ENCODE assay signal across 19 cellular contexts in the genomic region with DNA sequence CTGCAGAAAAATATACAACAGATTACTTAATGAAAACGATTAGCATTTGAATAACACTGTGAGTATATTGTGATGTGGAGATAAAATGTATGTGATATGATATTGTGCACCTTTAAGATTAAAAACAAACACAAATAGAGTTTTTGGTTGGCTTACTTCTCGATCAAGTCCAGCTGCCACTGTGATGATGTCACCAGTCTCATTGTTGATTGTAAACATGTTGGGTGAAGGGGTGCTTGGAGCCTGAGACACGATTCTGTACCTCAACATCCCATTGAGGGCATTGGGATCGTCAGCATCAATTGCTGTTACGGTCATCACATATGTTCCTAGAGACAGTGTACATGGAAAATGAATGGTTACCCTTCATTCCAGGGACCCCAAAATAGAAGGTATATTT.
"Had no signal": no experiment of that assay in that cellular context is flagged by ENCODE, and none has a peak within 500 bp of the region (broad histone marks: within the 10 kb centered on the region; RNA-seq: fewer than 3 reads in every experiment).

No MANE protein-coding gene starts in this region.

- ATAC-seq: activated CD8-positive, alpha-beta T cell treated with anti-CD3 and anti-CD28 coated beads, Interleukin-2, amount 10 ng/mL, durations not matched to agents 7 days and 5 days; stimulated activated effector memory CD8-positive, alpha-beta T cell treated with anti-CD3 and anti-CD28 coated beads, Interleukin-12 subunit alpha, Interleukin-12 subunit beta, amount 100 ng/mL, for 72 hours had no signal

- H3K27me3 ChIP-seq: hepatocyte, tibial nerve, uterus had no signal

- H3K4me3 Mint-ChIP-seq: activated CD4-positive, alpha-beta T cell treated with anti-CD3 and anti-CD28 coated beads, Interleukin-2, amount 10 ng/mL, durations not matched to agents 24 days and 14 days; activated CD8-positive, alpha-beta T cell treated with anti-CD3 and anti-CD28 coated beads, Interleukin-2, amount 10 ng/mL, durations not matched to agents 7 days and 5 days; activated naive CD8-positive, alpha-beta T cell; brain; central memory CD8-positive, alpha-beta T cell; dendritic cell treated with granulocyte-macrophage colony-stimulating factor and Interleukin-4, amounts not matched to agents 40 ng/mL and 50 ng/mL, for 4 days; nephron progenitor cell; stimulated activated effector memory CD8-positive, alpha-beta T cell treated with anti-CD3 and anti-CD28 coated beads, Interleukin-12 subunit alpha, Interleukin-12 subunit beta, amount 100 ng/mL, for 72 hours; T-helper 2 cell treated with Interferon-gamma antibody and Interleukin-4, amounts not matched to agents 5 μg/mL and 100 μg/mL, for 36 hours had no signal

- H3K9me3 ChIP-seq: tibial nerve, uterus had no signal

- H3K4me1 ChIP-seq: tibial nerve, uterus had no signal

- FAIRE-seq: kidney had no signal

- H3K4me3 ChIP-seq: hepatocyte, tibial nerve, uterus had no signal

- H3K36me3 ChIP-seq: tibial nerve, uterus had no signal

- H3K27me3 Mint-ChIP-seq: activated CD4-positive, alpha-beta T cell treated with anti-CD3 and anti-CD28 coated beads, Interleukin-2, amount 10 ng/mL, durations not matched to agents 24 days and 14 days; activated naive CD8-positive, alpha-beta T cell; central memory CD8-positive, alpha-beta T cell; dendritic cell treated with granulocyte-macrophage colony-stimulating factor and Interleukin-4, amounts not matched to agents 40 ng/mL and 50 ng/mL, for 4 days had no signal

- H3K4me1 Mint-ChIP-seq: activated CD4-positive, alpha-beta T cell treated with anti-CD3 and anti-CD28 coated beads, Interleukin-2, amount 10 ng/mL, durations not matched to agents 24 days and 14 days; central memory CD8-positive, alpha-beta T cell; nephron progenitor cell; stimulated activated effector memory CD8-positive, alpha-beta T cell treated with anti-CD3 and anti-CD28 coated beads, Interleukin-12 subunit alpha, Interleukin-12 subunit beta, amount 100 ng/mL, for 72 hours had no signal

- H3K27ac Mint-ChIP-seq: activated CD4-positive, alpha-beta T cell treated with anti-CD3 and anti-CD28 coated beads, Interleukin-2, amount 10 ng/mL, durations not matched to agents 24 days and 14 days; activated CD8-positive, alpha-beta T cell treated with anti-CD3 and anti-CD28 coated beads, Interleukin-2, amount 10 ng/mL, durations not matched to agents 7 days and 5 days; activated naive CD8-positive, alpha-beta T cell; dendritic cell treated with granulocyte-macrophage colony-stimulating factor and Interleukin-4, amounts not matched to agents 40 ng/mL and 50 ng/mL, for 4 days; nephron progenitor cell; stimulated activated effector memory CD8-positive, alpha-beta T cell treated with anti-CD3 and anti-CD28 coated beads, Interleukin-12 subunit alpha, Interleukin-12 subunit beta, amount 100 ng/mL, for 72 hours; T-helper 2 cell treated with Interferon-gamma antibody and Interleukin-4, amounts not matched to agents 5 μg/mL and 100 μg/mL, for 36 hours had no signal

- H3K9me3 Mint-ChIP-seq: brain; dendritic cell treated with granulocyte-macrophage colony-stimulating factor and Interleukin-4, amounts not matched to agents 40 ng/mL and 50 ng/mL, for 4 days; nephron progenitor cell had no signal

- DNase-seq: activated CD4-positive, alpha-beta T cell treated with anti-CD3 and anti-CD28 coated beads, Interleukin-2, amount 10 ng/mL, durations not matched to agents 24 days and 14 days; activated CD4-positive, CD25-positive, alpha-beta regulatory T cell; activated CD8-positive, alpha-beta memory T cell treated with anti-CD3 and anti-CD28 coated beads, Interleukin-2, amount 50 U/mL, for 48 hours; activated CD8-positive, alpha-beta T cell treated with anti-CD3 and anti-CD28 coated beads, Interleukin-2, amount 10 ng/mL, durations not matched to agents 7 days and 5 days; activated gamma-delta T cell treated with Interleukin-2 at 50 U/mL for 16 hours; kidney; left ventricle myocardium superior; nephron progenitor cell; stimulated activated CD4-positive, alpha-beta T cell treated with anti-CD3 and anti-CD28 coated beads, Interleukin-12 subunit alpha, Interleukin-12 subunit beta, amount 100 ng/mL, for 4 hours; SW 1271; uterus had no signal

- H3K27ac ChIP-seq: hepatocyte, tibial nerve, uterus had no signal

- H3K36me3 Mint-ChIP-seq: activated naive CD8-positive, alpha-beta T cell; stimulated activated effector memory CD8-positive, alpha-beta T cell treated with anti-CD3 and anti-CD28 coated beads, Interleukin-12 subunit alpha, Interleukin-12 subunit beta, amount 100 ng/mL, for 72 hours had no signal
